In genomic region chr5:149942199-149942598, GRCh38 we compare ENCODE assay signal across 26 cellular contexts. TPM values are rescaled to one million over a fixed set of nuclear protein-coding genes. Genes with fewer than 3 reads are reported as not detected.
DNase-seq lines count a peak whose midpoint lies in the region; ATAC-seq, FAIRE-seq and TF ChIP-seq lines count a peak whose summit lies in the region.
"Had no signal": no experiment of that assay in that cellular context is flagged by ENCODE, and none has a peak within 500 bp of the region (broad histone marks: within the 10 kb centered on the region; RNA-seq: fewer than 3 reads in every experiment).

No MANE protein-coding gene starts in this region.

- TF ChIP-seq POLR2A in A549 (IDR thresholded peaks at IDR 0.05; ENCODE audit: low read length) (no peak), HCT116 (IDR thresholded peaks at IDR 0.05; ENCODE audit: borderline replicate concordance, extremely low read depth, insufficient read depth, insufficient read length) (no peak)

- no peak for TF ChIP-seq CTCF in A549 (IDR thresholded peaks at IDR 0.05)
- TF ChIP-seq CTCF in HCT116 (IDR thresholded peaks at IDR 0.05 in 2 of 3, conservative IDR thresholded peaks at IDR 0.05 in 1 of 3; ENCODE audit: borderline replicate concordance in 1 of 3, insufficient read depth in 1 of 3, low read depth in 2 of 3, low read length in 2 of 3) = 0 out of 6 replicates have a peak, but pooled peaks of 2 of the 3 experiments have one; percentile 2 to 13
- no peak for TF ChIP-seq CTCF in WTC11 (IDR thresholded peaks at IDR 0.05)
- no peak for TF ChIP-seq CTCF in nephron progenitor cell (IDR thresholded peaks at IDR 0.05)

- POLR2A ChIA-PET in A549 (lab: Yijun Ruan, JAX) (no interaction called here), HCT116 (lab: Charles Lee) (no interaction called here), WTC11 (lab: Charles Lee) (no interaction called here)

- FAIRE-seq in A549 (lab: Jason Lieb, UNC) = no peak
- FAIRE-seq: frontal cortex had no signal

- H4K20me1 ChIP-seq in HCT116 (ENCODE audit: insufficient read depth) = no peaks in the 10 kb centered on the region

- RAD21 ChIA-PET in HCT116 (lab: Charles Lee; ENCODE audit: low non-redundant PET in 1 of 2, low total read pairs in 2 of 2, uncharacterized antibody in 2 of 2, unreplicated experiment in 2 of 2) = no interaction called here

- H3K27me3 Mint-ChIP-seq in WTC11 (ENCODE audit: low read depth) (no peaks in the 10 kb centered on the region), nephron progenitor cell (ENCODE audit: low read depth, poor library complexity) (peaks cover 19% of the 10 kb centered on the region)
- peaks cover 3% of the 10 kb centered on the region for H3K27me3 Mint-ChIP-seq in T-helper 2 cell treated with Interferon-gamma antibody and Interleukin-4, amounts not matched to agents 5 μg/mL and 100 μg/mL, for 36 hours (ENCODE audit: low read depth)

- H3K27me3 ChIP-seq in HCT116 (ENCODE audit: insufficient read depth, low read length) = no peaks in the 10 kb centered on the region
- H3K27me3 ChIP-seq: BE2C, body of pancreas, dorsolateral prefrontal cortex, SJSA1 had no signal

- H3K27ac Mint-ChIP-seq in WTC11 (no peak overlapping the region), nephron progenitor cell (peak overlapping the region; percentile 92)
- H3K27ac Mint-ChIP-seq in T-helper 2 cell treated with Interferon-gamma antibody and Interleukin-4, amounts not matched to agents 5 μg/mL and 100 μg/mL, for 36 hours = no peak overlapping the region
- H3K27ac Mint-ChIP-seq: activated CD8-positive, alpha-beta T cell treated with anti-CD3 and anti-CD28 coated beads, Interleukin-2, amount 10 ng/mL, durations not matched to agents 7 days and 5 days; activated T-helper 2 cell treated with anti-CD3 and anti-CD28 coated beads, Interferon-gamma antibody, Interleukin-2, Interleukin-4, amounts not matched to agents 10 μg/mL and 5 μg/mL and 100 μg/mL, durations not matched to agents 14 hours and 24 hours and 36 hours; stimulated activated naive B cell treated with anti-CD40 and anti-IgM and Interleukin-4, amounts not matched to agents 10 μg/mL and 1 μg/mL and 100 μg/mL, for 72 hours had no signal

- H3K36me3 Mint-ChIP-seq in WTC11 (no peaks in the 10 kb centered on the region), nephron progenitor cell (ENCODE audit: low read depth) (no peaks in the 10 kb centered on the region)
- H3K36me3 Mint-ChIP-seq in T-helper 2 cell treated with Interferon-gamma antibody and Interleukin-4, amounts not matched to agents 5 μg/mL and 100 μg/mL, for 36 hours (ENCODE audit: low read depth) = no peaks in the 10 kb centered on the region
- H3K36me3 Mint-ChIP-seq: naive thymus-derived CD8-positive, alpha-beta T cell; stimulated activated naive B cell treated with anti-CD40 and anti-IgM and Interleukin-4, amounts not matched to agents 10 μg/mL and 1 μg/mL and 100 μg/mL, for 72 hours had no signal

- H2AFZ ChIP-seq in HCT116 (ENCODE audit: low read depth, low read length, poor library complexity, severe bottlenecking) = no peak overlapping the region

- H3K9me3 ChIP-seq in A549 = no peaks in the 10 kb centered on the region
- no peaks in the 10 kb centered on the region for H3K9me3 ChIP-seq in HCT116 (ENCODE audit: control insufficient read depth in 1 of 2, insufficient read depth in 1 of 2, low read depth in 1 of 2, low read length in 2 of 2)
- H3K9me3 ChIP-seq: BE2C, body of pancreas, SJSA1 had no signal

- no peaks in the 10 kb centered on the region for H3K9me3 Mint-ChIP-seq in WTC11
- no peaks in the 10 kb centered on the region for H3K9me3 Mint-ChIP-seq in nephron progenitor cell
- no peaks in the 10 kb centered on the region for H3K9me3 Mint-ChIP-seq in T-helper 2 cell treated with Interferon-gamma antibody and Interleukin-4, amounts not matched to agents 5 μg/mL and 100 μg/mL, for 36 hours
- H3K9me3 Mint-ChIP-seq: activated T-helper 2 cell treated with anti-CD3 and anti-CD28 coated beads, Interferon-gamma antibody, Interleukin-2, Interleukin-4, amounts not matched to agents 10 μg/mL and 5 μg/mL and 100 μg/mL, durations not matched to agents 14 hours and 24 hours and 36 hours; naive thymus-derived CD8-positive, alpha-beta T cell; stimulated activated naive B cell treated with anti-CD40 and anti-IgM and Interleukin-4, amounts not matched to agents 10 μg/mL and 1 μg/mL and 100 μg/mL, for 72 hours had no signal

- no peak for TF ChIP-seq EP300 in A549 (IDR thresholded peaks at IDR 0.05)

- no TSS peak for BruUV-seq in HCT116 (replicated peaks; lab: Mats Ljungman, UMichigan)

- DNase-seq in A549 (ENCODE audit: low read depth in 1 of 2, low spot score in 1 of 2) (no peak), HCT116 (ENCODE audit: low read depth, low spot score) (no peak), WTC11 (ENCODE audit: low spot score) (no peak), nephron progenitor cell (no peak)
- no peak for DNase-seq in T-helper 2 cell treated with Interferon-gamma antibody and Interleukin-4, amounts not matched to agents 5 μg/mL and 100 μg/mL, for 36 hours (ENCODE audit: low spot score)
- DNase-seq: activated CD4-positive, CD25-positive, alpha-beta regulatory T cell treated with anti-CD3 and anti-CD28 coated beads, Interleukin-2, amount 50 U/mL, for 72 hours; activated CD8-positive, alpha-beta T cell treated with anti-CD3 and anti-CD28 coated beads, Interleukin-2, amount 10 ng/mL, durations not matched to agents 7 days and 5 days; activated naive CD4-positive, alpha-beta T cell treated with anti-CD3 and anti-CD28 coated beads, Interleukin-2, amount 50 U/mL, for 16 hours; BE2C; body of pancreas; cerebellar nuclear complex; dorsolateral prefrontal cortex; kidney glomerular epithelial cell; naive thymus-derived CD8-positive, alpha-beta T cell; NCI-H1048; NCI-H2107; NCI-H446; NCI-H774; stimulated activated naive B cell treated with anti-CD40 and anti-IgM and Interleukin-4, amounts not matched to agents 10 μg/mL and 1 μg/mL and 100 μg/mL, for 72 hours had no signal

- H3K4me3 ChIP-seq in A549 = no peak overlapping the region
- H3K4me3 ChIP-seq in HCT116 (replicated peaks in 1 of 2; ENCODE audit: low read depth in 1 of 2, low read length in 2 of 2) = no peak overlapping the region
- H3K4me3 ChIP-seq: body of pancreas, dorsolateral prefrontal cortex, SJSA1 had no signal

- no peaks in the 10 kb centered on the region for H3K79me2 ChIP-seq in HCT116 (ENCODE audit: insufficient read depth, low read length)

- 93% methylated on average over 2 of the region's 2 CpGs for WGBS in A549 (ENCODE audit: missing lambda C conversion rate)

- no peaks in the 10 kb centered on the region for H3K36me3 ChIP-seq in HCT116 (ENCODE audit: control insufficient read depth in 1 of 2, insufficient read depth in 2 of 2, low read length in 2 of 2)
- H3K36me3 ChIP-seq: BE2C, SJSA1 had no signal

- intact Hi-C loops in HCT116 (cut with micrococcal nuclease) = no loop called here

- CTCF ChIA-PET in A549 (lab: Yijun Ruan, JAX) (no interaction called here), HCT116 (lab: Charles Lee) (no interaction called here), WTC11 (lab: Charles Lee) (no interaction called here)

- ATAC-seq in A549 (no peak), HCT116 (peak; percentile 52; the same call in 1 of the 2 replicates), WTC11 (peak; percentile 32; the same call in 1 of the 2 replicates), GM21576 (IDR thresholded peaks at IDR 0.05; ENCODE audit: unreplicated experiment) (no peak), GM21526 (IDR thresholded peaks at IDR 0.05; ENCODE audit: low FRiP score, unreplicated experiment) (no peak)
- ATAC-seq: activated CD8-positive, alpha-beta T cell treated with anti-CD3 and anti-CD28 coated beads, Interleukin-2, amount 10 ng/mL, durations not matched to agents 7 days and 5 days; body of pancreas; naive thymus-derived CD8-positive, alpha-beta T cell; stimulated activated naive B cell treated with anti-CD40 and anti-IgM and Interleukin-4, amounts not matched to agents 10 μg/mL and 1 μg/mL and 100 μg/mL, for 72 hours had no signal

- no peaks in the 10 kb centered on the region for H3K9me2 ChIP-seq in HCT116 (ENCODE audit: insufficient read depth)

- H3K27ac ChIP-seq in A549 (peak overlapping the region; percentile 85 to 91; a peak in 5 of 6 replicates), HCT116 (ENCODE audit: low read depth, low read length) (no peak overlapping the region)
- H3K27ac ChIP-seq: body of pancreas, dorsolateral prefrontal cortex, SJSA1 had no signal

- TF ChIP-seq RAD21 in A549 (conservative IDR thresholded peaks at IDR 0.05 in 1 of 2, IDR thresholded peaks at IDR 0.05 in 1 of 2) (no peak), HCT116 (IDR thresholded peaks at IDR 0.05; ENCODE audit: low read depth) (no peak)

- H3K4me2 ChIP-seq in A549 (no peak overlapping the region), HCT116 (ENCODE audit: low read length) (no peak overlapping the region)

- H3K4me1 ChIP-seq in A549 (peaks cover 60% of the 10 kb centered on the region), HCT116 (ENCODE audit: control insufficient read depth in 1 of 2, insufficient read depth in 2 of 2, low read length in 2 of 2) (peaks cover 0 to 20% of the 10 kb centered on the region in 2 experiments; a peak in 3 of 4 replicates)
- H3K4me1 ChIP-seq: BE2C had no signal

- H3K9ac ChIP-seq in HCT116 (ENCODE audit: low read length) = no peak overlapping the region

- H3K4me3 Mint-ChIP-seq in WTC11 (no peak overlapping the region), nephron progenitor cell (no peak overlapping the region)
- no peak overlapping the region for H3K4me3 Mint-ChIP-seq in T-helper 2 cell treated with Interferon-gamma antibody and Interleukin-4, amounts not matched to agents 5 μg/mL and 100 μg/mL, for 36 hours
- H3K4me3 Mint-ChIP-seq: activated CD8-positive, alpha-beta T cell treated with anti-CD3 and anti-CD28 coated beads, Interleukin-2, amount 10 ng/mL, durations not matched to agents 7 days and 5 days; naive thymus-derived CD8-positive, alpha-beta T cell; stimulated activated naive B cell treated with anti-CD40 and anti-IgM and Interleukin-4, amounts not matched to agents 10 μg/mL and 1 μg/mL and 100 μg/mL, for 72 hours had no signal

- H3K4me1 Mint-ChIP-seq in WTC11 (peaks cover 6% of the 10 kb centered on the region; the same call in 1 of the 2 replicates), nephron progenitor cell (peaks cover 44% of the 10 kb centered on the region)
- peaks cover 9% of the 10 kb centered on the region for H3K4me1 Mint-ChIP-seq in T-helper 2 cell treated with Interferon-gamma antibody and Interleukin-4, amounts not matched to agents 5 μg/mL and 100 μg/mL, for 36 hours (ENCODE audit: low read depth)
- H3K4me1 Mint-ChIP-seq: naive thymus-derived CD8-positive, alpha-beta T cell; stimulated activated naive B cell treated with anti-CD40 and anti-IgM and Interleukin-4, amounts not matched to agents 10 μg/mL and 1 μg/mL and 100 μg/mL, for 72 hours had no signal

RNA-seq across cellular contexts. Expression of gene PDE6A, which starts 2.4 kb away (rescaled TPM):
- polyA plus RNA-seq in A549 (2011; rRNA removed) (0.30 and 0.35 TPM in 2 replicates), A549 (2017; fragmentation: RNase III; extraction: RNeasy Plus Mini Kit Qiagen cat#74134 plus additional on column Dnase treatment) (0.20 to 0.30 TPM (median 0.28 TPM) in 3 replicates)
- 0.15 and 0.23 TPM in 2 replicates for polyA plus RNA-seq in A549 (2012; cell fraction: cytosol; rRNA removed)
- 0.47 and 0.60 TPM in 2 replicates for polyA plus RNA-seq in A549 (2012; cell fraction: nucleus; rRNA removed)
- 0.39 and 0.41 TPM in 2 replicates for polyA minus RNA-seq in A549 (2011; rRNA and poly(A)+ RNA removed)
- total RNA-seq in HCT116 (2021; ENCODE audit: unreplicated experiment) (not detected), WTC11 (2021) (not detected in 3 replicates)
- polyA plus RNA-seq in HCT116 (2012) = 0.01 TPM in 1 of 2 replicates, not detected in the other
- total RNA-seq: activated CD8-positive, alpha-beta T cell treated with anti-CD3 and anti-CD28 coated beads, Interleukin-2, amount 10 ng/mL, durations not matched to agents 7 days and 5 days; activated T-helper 2 cell treated with anti-CD3 and anti-CD28 coated beads, Interferon-gamma antibody, Interleukin-2, Interleukin-4, amounts not matched to agents 10 μg/mL and 5 μg/mL and 100 μg/mL, durations not matched to agents 14 hours and 24 hours and 36 hours; body of pancreas; frontal cortex; naive thymus-derived CD8-positive, alpha-beta T cell; omental fat pad; skeletal muscle tissue had no signal
- polyA plus RNA-seq: naive thymus-derived CD8-positive, alpha-beta T cell had no signal

RNA-seq across cellular contexts. Expression of gene SLC26A2, which starts 18.4 kb away (rescaled TPM):
- 23.2 and 31.9 TPM in 2 replicates for polyA plus RNA-seq in A549 (2011; rRNA removed)
- 5.2 and 6.7 TPM in 2 replicates for polyA plus RNA-seq in A549 (2012; cell fraction: cytosol; rRNA removed)
- polyA plus RNA-seq in A549 (2012; cell fraction: nucleus; rRNA removed) = 6.1 and 12.5 TPM in 2 replicates
- polyA plus RNA-seq in A549 (2017; fragmentation: RNase III; extraction: RNeasy Plus Mini Kit Qiagen cat#74134 plus additional on column Dnase treatment) = 28.4 to 33.5 TPM (median 32.2 TPM) in 3 replicates
- 49.3 and 53.2 TPM in 2 replicates for polyA minus RNA-seq in A549 (2011; rRNA and poly(A)+ RNA removed)
- total RNA-seq in HCT116 (2021; ENCODE audit: unreplicated experiment) = 7.8 TPM
- polyA plus RNA-seq in HCT116 (2012) = 1.6 and 2.1 TPM in 2 replicates
- total RNA-seq in WTC11 (2021) = 10.8 to 11.1 TPM (median 11.1 TPM) in 3 replicates

RNA-seq across cellular contexts. Expression of gene TIGD6, which starts 58.3 kb away (rescaled TPM):
- polyA plus RNA-seq in A549 (2011; rRNA removed) = 7.3 and 8.4 TPM in 2 replicates
- polyA plus RNA-seq in A549 (2012; cell fraction: cytosol; rRNA removed) = 3.7 and 4.2 TPM in 2 replicates
- 2.9 and 4.2 TPM in 2 replicates for polyA plus RNA-seq in A549 (2012; cell fraction: nucleus; rRNA removed)
- polyA plus RNA-seq in A549 (2017; fragmentation: RNase III; extraction: RNeasy Plus Mini Kit Qiagen cat#74134 plus additional on column Dnase treatment) = 4.2 to 4.4 TPM (median 4.3 TPM) in 3 replicates
- 12.1 and 17.4 TPM in 2 replicates for polyA minus RNA-seq in A549 (2011; rRNA and poly(A)+ RNA removed)
- total RNA-seq in HCT116 (2021; ENCODE audit: unreplicated experiment) = 2.1 TPM
- polyA plus RNA-seq in HCT116 (2012) = 2.7 and 3.6 TPM in 2 replicates
- 2.1 to 3.2 TPM (median 2.8 TPM) in 3 replicates for total RNA-seq in WTC11 (2021)

RNA-seq across cellular contexts. Expression of gene HMGXB3, which starts 58.3 kb away (rescaled TPM):
- 34.1 and 37.2 TPM in 2 replicates for polyA plus RNA-seq in A549 (2011; rRNA removed)
- polyA plus RNA-seq in A549 (2012; cell fraction: cytosol; rRNA removed) = 21.0 and 25.8 TPM in 2 replicates
- 58.1 and 65.6 TPM in 2 replicates for polyA plus RNA-seq in A549 (2012; cell fraction: nucleus; rRNA removed)
- polyA plus RNA-seq in A549 (2017; fragmentation: RNase III; extraction: RNeasy Plus Mini Kit Qiagen cat#74134 plus additional on column Dnase treatment) = 19.6 to 20.5 TPM (median 19.9 TPM) in 3 replicates
- 54.1 and 55.3 TPM in 2 replicates for polyA minus RNA-seq in A549 (2011; rRNA and poly(A)+ RNA removed)
- total RNA-seq in HCT116 (2021; ENCODE audit: unreplicated experiment) = 41.8 TPM
- 32.6 and 33.9 TPM in 2 replicates for polyA plus RNA-seq in HCT116 (2012)
- 27.8 to 31.6 TPM (median 31.4 TPM) in 3 replicates for total RNA-seq in WTC11 (2021)

Comparison
In these comparisons a context has a peak if more than half of its experiments do, and no peak if none do; other contexts are left out.
1. ATAC-seq: peak in HCT116 (single experiment) and WTC11 (single experiment); none in A549 (0 of 2), GM21576 (single experiment) and GM21526 (single experiment).
2. CTCF ChIP-seq: peak in HCT116 (2 of 3); none in A549 (single experiment), WTC11 (single experiment) and nephron progenitor cell (single experiment).